8 cellular contexts compared by ENCODE assay signal in genomic region chr2:221574231-221574570, GRCh38. TPM values are rescaled to one million over a fixed set of nuclear protein-coding genes. Genes with fewer than 3 reads are reported as not detected.
DNase-seq lines count a peak whose midpoint lies in the region; ATAC-seq and TF ChIP-seq lines count a peak whose summit lies in the region.

No MANE protein-coding gene starts in this region.

- peak overlapping the region; percentile 18 for H2BK15ac ChIP-seq in mesenchymal stem cell (ENCODE audit: low read depth, poor library complexity, severe bottlenecking)

- WGBS in mesenchymal stem cell = 19% methylated on average over 5 of the region's 7 CpGs

- no peak overlapping the region for H3K23ac ChIP-seq in mesenchymal stem cell (ENCODE audit: low read length in 2 of 2)

- H2BK12ac ChIP-seq in mesenchymal stem cell (ENCODE audit: low read length in 2 of 2) = no peak overlapping the region

- H3K27me3 ChIP-seq in brain microvascular endothelial cell (replicated peaks) (no peaks in the 10 kb centered on the region), mesenchymal stem cell (ENCODE audit: control insufficient read depth in 1 of 2, insufficient read depth in 1 of 2, low read length in 2 of 2) (no peaks in the 10 kb centered on the region), tibial artery (peaks cover 0 to 9% of the 10 kb centered on the region in 2 donors)

- H3K27ac ChIP-seq in brain microvascular endothelial cell = no peak overlapping the region
- peak overlapping the region; percentile 58 for H3K27ac ChIP-seq in mesenchymal stem cell (ENCODE audit: low read length, poor library complexity, severe bottlenecking)
- H3K27ac ChIP-seq in tibial artery = peak overlapping the region in 1 of 2 donors; percentile 83

- H3K79me1 ChIP-seq in mesenchymal stem cell (replicated peaks; ENCODE audit: low read length, poor library complexity, severe bottlenecking) = peaks cover 4% of the 10 kb centered on the region

- H2BK5ac ChIP-seq in mesenchymal stem cell (ENCODE audit: low read depth, low read length, poor library complexity, severe bottlenecking) = no peak overlapping the region

- H3K4me2 ChIP-seq in mesenchymal stem cell (ENCODE audit: low read length, poor library complexity, severe bottlenecking) = peak overlapping the region; percentile 90

- intact Hi-C loops in tibial artery (cut with DNase I; ENCODE audit: low total_unique reads) = loop anchor here (10.0 kb wide), 1 partner anchor 1839 kb away; no protein-coding TSS in a partner anchor

- no peak overlapping the region for H3K14ac ChIP-seq in mesenchymal stem cell (ENCODE audit: low read length in 2 of 2)

- H3K9me3 ChIP-seq in mesenchymal stem cell (ENCODE audit: control insufficient read depth, low read length) (no peaks in the 10 kb centered on the region), tibial artery (no peaks in the 10 kb centered on the region)

- H2AK5ac ChIP-seq in mesenchymal stem cell (ENCODE audit: low read length, severe bottlenecking) = no peak overlapping the region

- H3K36me3 Mint-ChIP-seq in activated naive CD4-positive, alpha-beta T cell treated with anti-CD3 and anti-CD28 coated beads, Interleukin-2, amount 10 ng/mL, durations not matched to agents 7 days and 5 days = peaks cover 10% of the 10 kb centered on the region
- H3K36me3 Mint-ChIP-seq in activated naive CD4-positive, alpha-beta T cell treated with anti-CD3 and anti-CD28 coated beads, Interleukin-2, amount 50 U/mL, for 72 hours = peaks cover 0 to 20% of the 10 kb centered on the region in 2 donors

- CTCF ChIA-PET in activated naive CD4-positive, alpha-beta T cell treated with anti-CD3 and anti-CD28 coated beads, Interleukin-2, amount 10 ng/mL, durations not matched to agents 7 days and 5 days (lab: Charles Lee) = interaction anchor here (0.6 to 2.0 kb wide), 11 partner anchors 56 to 1366 kb away, joined by 3 to 8 read pairs (median 3); no protein-coding TSS in a partner anchor

- no peak overlapping the region for H3K4ac ChIP-seq in mesenchymal stem cell (ENCODE audit: low read depth in 1 of 2, low read length in 2 of 2)

- no peak overlapping the region for H2AFZ ChIP-seq in mesenchymal stem cell (ENCODE audit: low read depth, low read length)

- H3K4me1 ChIP-seq in mesenchymal stem cell (ENCODE audit: control insufficient read depth, insufficient read depth, low read depth, low read length) (peaks cover 11% of the 10 kb centered on the region), tibial artery (peaks cover 0 to 29% (median 15%) of the 10 kb centered on the region in 4 donors)

- peak overlapping the region; percentile 82 for H3K9ac ChIP-seq in mesenchymal stem cell (ENCODE audit: low read length)

- peaks cover 77% of the 10 kb centered on the region for H3K27me3 Mint-ChIP-seq in activated naive CD4-positive, alpha-beta T cell treated with anti-CD3 and anti-CD28 coated beads, Interleukin-2, amount 10 ng/mL, durations not matched to agents 7 days and 5 days

- H3K4me3 ChIP-seq in brain microvascular endothelial cell (ENCODE audit: low read depth, low read length) (peak overlapping the region; percentile 71), mesenchymal stem cell (ENCODE audit: insufficient read depth in 1 of 2, low read depth in 1 of 2, low read length in 2 of 2) (peak overlapping the region; percentile 79 to 100), tibial artery (peak overlapping the region; percentile 70 to 89)

- no peak overlapping the region for H4K91ac ChIP-seq in mesenchymal stem cell (ENCODE audit: low read length)

- no peak overlapping the region for H3K27ac Mint-ChIP-seq in activated naive CD4-positive, alpha-beta T cell treated with anti-CD3 and anti-CD28 coated beads, Interleukin-2, amount 10 ng/mL, durations not matched to agents 7 days and 5 days
- H3K27ac Mint-ChIP-seq in activated naive CD4-positive, alpha-beta T cell treated with anti-CD3 and anti-CD28 coated beads, Interleukin-2, amount 50 U/mL, for 72 hours = no peak overlapping the region

- no peak for DNase-seq in activated naive CD4-positive, alpha-beta T cell treated with anti-CD3 and anti-CD28 coated beads, Interleukin-2, amount 10 ng/mL, durations not matched to agents 7 days and 5 days
- DNase-seq in activated naive CD4-positive, alpha-beta T cell treated with anti-CD3 and anti-CD28 coated beads, Interleukin-2, amount 50 U/mL, for 72 hours (ENCODE audit: low spot score in 2 of 2) = no peak
- DNase-seq in brain microvascular endothelial cell = no peak
- no peak for DNase-seq in mesenchymal stem cell
- DNase-seq in tibial artery = no peak
- DNase-seq in NOMO-1 treated with DMSO at 0.1 percent for 48 hours (lab: John Stamatoyannopoulos, UW; ENCODE audit: unreplicated experiment) = no peak
- DNase-seq in GM13976 (ENCODE audit: low spot score) = no peak
- DNase-seq in activated CD4-positive, alpha-beta T cell treated with anti-CD3 and anti-CD28 coated beads for 48 hours = no peak

- H3K4me3 Mint-ChIP-seq in activated naive CD4-positive, alpha-beta T cell treated with anti-CD3 and anti-CD28 coated beads, Interleukin-2, amount 10 ng/mL, durations not matched to agents 7 days and 5 days = peak overlapping the region; percentile 65

- no peak overlapping the region for H2BK120ac ChIP-seq in mesenchymal stem cell (ENCODE audit: low read depth, low read length)

- peaks cover 40% of the 10 kb centered on the region for H3K4me1 Mint-ChIP-seq in activated naive CD4-positive, alpha-beta T cell treated with anti-CD3 and anti-CD28 coated beads, Interleukin-2, amount 10 ng/mL, durations not matched to agents 7 days and 5 days

- H3K36me3 ChIP-seq in brain microvascular endothelial cell (replicated peaks) = no peaks in the 10 kb centered on the region
- no peaks in the 10 kb centered on the region for H3K36me3 ChIP-seq in mesenchymal stem cell (ENCODE audit: control insufficient read depth in 1 of 2, insufficient read depth in 2 of 2, low read depth in 1 of 2, low read length in 2 of 2)
- H3K36me3 ChIP-seq in tibial artery = no peaks in the 10 kb centered on the region

- peak overlapping the region in 1 of 2 experiments; percentile 68 for H3K18ac ChIP-seq in mesenchymal stem cell (ENCODE audit: low read depth in 1 of 2, low read length in 2 of 2)

- in situ Hi-C loops in brain microvascular endothelial cell (cut with HindIII; ENCODE audit: low pct_ligation_motif_present, low sequenced_read_pairs) (no loop called here), GM13976 (cut with MboI; ENCODE audit: low sequenced_read_pairs, unreplicated experiment) (loop anchor here (25.0 kb wide), 1 partner anchor 887 kb away; no protein-coding TSS in a partner anchor)

- H3K9me3 Mint-ChIP-seq in activated naive CD4-positive, alpha-beta T cell treated with anti-CD3 and anti-CD28 coated beads, Interleukin-2, amount 10 ng/mL, durations not matched to agents 7 days and 5 days = no peaks in the 10 kb centered on the region
- no peaks in the 10 kb centered on the region for H3K9me3 Mint-ChIP-seq in activated naive CD4-positive, alpha-beta T cell treated with anti-CD3 and anti-CD28 coated beads, Interleukin-2, amount 50 U/mL, for 72 hours

- ATAC-seq in activated naive CD4-positive, alpha-beta T cell treated with anti-CD3 and anti-CD28 coated beads, Interleukin-2, amount 50 U/mL, for 72 hours = no peak

- TF ChIP-seq CTCF in brain microvascular endothelial cell (IDR thresholded peaks at IDR 0.05; ENCODE audit: low read depth, low read length, missing control alignments) (no peak), tibial artery (IDR thresholded peaks at IDR 0.05) (no peak), GM13976 (IDR thresholded peaks at IDR 0.05; ENCODE audit: borderline replicate concordance, control extremely low read depth, extremely low read depth, insufficient read depth, missing control alignments) (no peak)

- no peak overlapping the region for H4K8ac ChIP-seq in mesenchymal stem cell (ENCODE audit: low read length)

RNA-seq across cellular contexts. Expression of gene EPHA4, which starts 2.1 kb away (rescaled TPM):
- total RNA-seq in activated naive CD4-positive, alpha-beta T cell treated with anti-CD3 and anti-CD28 coated beads, Interleukin-2, amount 50 U/mL, for 72 hours = 1 to 10 TPM in 1 of 2 donors, under 1 TPM in 1; 0.73 to 5.2 TPM
- 4.7 TPM for polyA plus RNA-seq in mesenchymal stem cell (2013, experiment 1 of 2)
- polyA plus RNA-seq in mesenchymal stem cell (2013, experiment 2 of 2) = 3.4 TPM
